In the genomic region with DNA sequence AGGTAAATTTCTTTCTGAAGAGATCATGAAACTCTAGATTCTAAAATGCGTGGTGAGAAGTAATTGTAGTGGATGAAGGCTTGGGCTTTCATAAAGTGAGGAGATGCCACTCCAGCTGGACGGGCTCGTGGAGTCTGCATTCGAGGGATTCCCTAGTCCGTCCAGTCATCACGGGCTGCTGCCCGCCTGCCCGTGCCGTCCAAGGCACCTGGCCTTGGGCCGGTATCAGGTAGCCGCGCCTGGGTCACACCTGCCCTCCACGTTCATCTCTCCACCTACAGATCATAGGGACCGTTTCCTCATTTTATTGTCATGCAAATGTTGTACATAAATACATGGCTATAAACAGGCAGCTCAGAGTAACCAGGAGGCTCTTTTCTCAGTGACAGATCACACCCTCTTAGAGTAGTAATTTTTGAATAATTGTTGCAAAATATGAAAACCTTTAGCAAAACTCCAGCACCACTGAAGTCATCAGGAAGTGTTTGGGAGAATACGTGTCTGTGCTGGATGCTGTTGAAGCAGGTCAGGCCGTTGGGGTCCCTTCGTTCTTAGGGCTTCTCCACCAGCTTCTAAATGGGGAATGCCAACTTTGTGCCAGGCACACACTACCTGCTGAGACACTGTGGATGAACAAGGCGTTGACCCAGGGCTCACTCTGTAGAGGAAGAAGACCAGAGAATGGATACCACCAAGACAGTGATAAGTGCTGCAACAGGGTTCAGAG, we compare ENCODE assay signal across 11 cellular contexts.
DNase-seq lines count a peak whose midpoint lies in the region; ATAC-seq and TF ChIP-seq lines count a peak whose summit lies in the region.
"Had no signal": no experiment of that assay in that cellular context is flagged by ENCODE, and none has a peak within 500 bp of the region (broad histone marks: within the 10 kb centered on the region; RNA-seq: fewer than 3 reads in every experiment).

No MANE protein-coding gene starts in this region.

- H3K4me1 Mint-ChIP-seq in natural killer cell treated with Interleukin-12 subunit alpha and Interleukin-12 subunit beta and Interleukin-15 and Interleukin-18, amount 100 ng/mL, for 72 hours (ENCODE audit: low read depth in 2 of 2) = peaks cover 70 to 79% of the 10 kb centered on the region in 2 donors
- H3K4me1 Mint-ChIP-seq in natural killer cell = peaks cover 58 to 59% of the 10 kb centered on the region in 2 donors

- peaks cover 0 to 3% of the 10 kb centered on the region in 2 donors for H3K27me3 Mint-ChIP-seq in natural killer cell treated with Interleukin-12 subunit alpha and Interleukin-12 subunit beta and Interleukin-15 and Interleukin-18, amount 100 ng/mL, for 72 hours
- peaks cover 25 to 46% of the 10 kb centered on the region in 2 donors for H3K27me3 Mint-ChIP-seq in natural killer cell (ENCODE audit: low read depth in 2 of 2)

- H3K36me3 ChIP-seq in tibial artery (no peaks in the 10 kb centered on the region), MG63 (no peaks in the 10 kb centered on the region)

- H3K27ac ChIP-seq in tibial artery = peak overlapping the region in 1 of 2 donors; percentile 42

- H3K4me3 ChIP-seq in tibial artery (no peak overlapping the region), MG63 (no peak overlapping the region)

- H3K4me3 Mint-ChIP-seq in natural killer cell treated with Interleukin-12 subunit alpha and Interleukin-12 subunit beta and Interleukin-15 and Interleukin-18, amount 100 ng/mL, for 72 hours = peak overlapping the region; percentile 88
- H3K4me3 Mint-ChIP-seq in natural killer cell = no peak overlapping the region

- H3K27ac Mint-ChIP-seq in natural killer cell treated with Interleukin-12 subunit alpha and Interleukin-12 subunit beta and Interleukin-15 and Interleukin-18, amount 100 ng/mL, for 72 hours = peak overlapping the region; percentile 84 to 97
- no peak overlapping the region for H3K27ac Mint-ChIP-seq in natural killer cell

- H3K9me3 ChIP-seq in tibial artery = no peaks in the 10 kb centered on the region
- no peaks in the 10 kb centered on the region for H3K9me3 ChIP-seq in MG63

- no peak for ATAC-seq in natural killer cell treated with Interleukin-12 subunit alpha and Interleukin-12 subunit beta and Interleukin-15 and Interleukin-18, amount 100 ng/mL, for 72 hours
- ATAC-seq in natural killer cell = no peak

- TF ChIP-seq CTCF in natural killer cell (IDR thresholded peaks at IDR 0.05) (no peak), tibial artery (IDR thresholded peaks at IDR 0.05) (no peak)

- H3K27me3 ChIP-seq in tibial artery (no peaks in the 10 kb centered on the region), MG63 (peaks cover 20% of the 10 kb centered on the region)

- H3K9me3 Mint-ChIP-seq in natural killer cell treated with Interleukin-12 subunit alpha and Interleukin-12 subunit beta and Interleukin-15 and Interleukin-18, amount 100 ng/mL, for 72 hours = no peaks in the 10 kb centered on the region
- H3K9me3 Mint-ChIP-seq in natural killer cell = no peaks in the 10 kb centered on the region

- H3K4me1 ChIP-seq in tibial artery = peaks cover 0 to 47% (median 20%) of the 10 kb centered on the region in 4 donors

- intact Hi-C loops in natural killer cell (cut with micrococcal nuclease) (loop anchor here (10.0 kb wide), 1 partner anchor 699 kb away; no protein-coding TSS in a partner anchor), tibial artery (cut with DNase I; ENCODE audit: low total_unique reads) (no loop called here)

- H3K36me3 Mint-ChIP-seq in natural killer cell treated with Interleukin-12 subunit alpha and Interleukin-12 subunit beta and Interleukin-15 and Interleukin-18, amount 100 ng/mL, for 72 hours = no peaks in the 10 kb centered on the region
- H3K36me3 Mint-ChIP-seq in natural killer cell = no peaks in the 10 kb centered on the region

- DNase-seq in natural killer cell treated with Interleukin-12 subunit alpha and Interleukin-12 subunit beta and Interleukin-15 and Interleukin-18, amount 100 ng/mL, for 72 hours (ENCODE audit: low spot score) = no peak
- DNase-seq in natural killer cell = no peak
- DNase-seq in NCI-H526 treated with DMSO at 0.1 percent for 48 hours (lab: John Stamatoyannopoulos, UW) = peak; percentile 86
- peak; percentile 77 for DNase-seq in germinal center (ENCODE audit: low spot score)
- no peak for DNase-seq in tibial artery
- DNase-seq in inferior parietal cortex (ENCODE audit: extremely low spot score) = no peak
- DNase-seq in activated gamma-delta T cell treated with Interleukin-2 at 50 U/mL for 16 hours = no peak
- no peak for DNase-seq in MG63
- DNase-seq: effector CD8-positive, alpha-beta T cell; retina; SHP77 treated with DMSO at 0.1 percent for 48 hours had no signal

Comparison
In these comparisons a context has a peak if more than half of its experiments do, and no peak if none do; other contexts are left out.
1. H3K27ac Mint-ChIP-seq: peak in natural killer cell treated with Interleukin-12 subunit alpha and Interleukin-12 subunit beta and Interleukin-15 and Interleukin-18, amount 100 ng/mL, for 72 hours (2 of 2); none in natural killer cell (0 of 2).
2. DNase-seq: peak in NCI-H526 treated with DMSO at 0.1 percent for 48 hours (single experiment) and germinal center (single experiment); none in natural killer cell treated with Interleukin-12 subunit alpha and Interleukin-12 subunit beta and Interleukin-15 and Interleukin-18, amount 100 ng/mL, for 72 hours (single experiment), natural killer cell (single experiment), tibial artery (0 of 2), inferior parietal cortex (single experiment), activated gamma-delta T cell treated with Interleukin-2 at 50 U/mL for 16 hours (single experiment) and MG63 (single experiment).